Comparison of ENCODE assay signal across 28 cellular contexts in the genomic region with DNA sequence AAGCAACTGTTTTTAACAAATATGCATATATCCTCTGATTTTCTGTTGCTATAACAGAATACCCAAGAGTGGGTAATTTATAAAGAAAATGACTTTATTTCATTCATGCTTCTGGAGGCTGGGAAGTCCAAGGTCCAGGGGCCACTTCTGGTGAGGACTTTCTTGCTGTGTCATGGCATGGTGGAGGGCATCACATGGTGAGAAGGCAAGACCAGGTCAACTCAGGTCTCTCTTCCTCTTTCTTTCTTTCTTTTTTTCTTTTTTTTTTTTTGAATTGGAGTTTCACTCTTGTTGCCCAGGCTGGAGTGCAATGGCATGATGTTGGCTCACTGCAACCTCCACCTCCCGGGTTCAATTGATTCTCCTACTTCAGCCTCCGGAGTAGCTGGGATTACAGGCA.
"Had no signal": no experiment of that assay in that cellular context is flagged by ENCODE, and none has a peak within 500 bp of the region (broad histone marks: within the 10 kb centered on the region; RNA-seq: fewer than 3 reads in every experiment).

No MANE protein-coding gene starts in this region.

- H3K27ac Mint-ChIP-seq: immature natural killer cell; naive thymus-derived CD4-positive, alpha-beta T cell; natural killer cell treated with Interleukin-12 subunit alpha and Interleukin-12 subunit beta and Interleukin-15 and Interleukin-18, amount 100 ng/mL, for 72 hours; stimulated activated naive CD8-positive, alpha-beta T cell treated with anti-CD3 and anti-CD28 coated beads, Interleukin-15, Interleukin-2, amounts not matched to agents 100 ng/mL and 50 ng/mL, for 24 hours; type B pancreatic cell had no signal

- H3K4me3 ChIP-seq: left lung, lung, mucosa of descending colon, pancreas, prostate gland, skin epidermis, suprapubic skin, thoracic aorta, tibial artery, uterus had no signal

- H3K9me3 Mint-ChIP-seq: natural killer cell treated with Interleukin-12 subunit alpha and Interleukin-12 subunit beta and Interleukin-15 and Interleukin-18, amount 100 ng/mL, for 72 hours; type B pancreatic cell had no signal

- ATAC-seq: left colon; left lung; mucosa of descending colon; naive thymus-derived CD4-positive, alpha-beta T cell; natural killer cell treated with Interleukin-12 subunit alpha and Interleukin-12 subunit beta and Interleukin-15 and Interleukin-18, amount 100 ng/mL, for 72 hours; pancreas; right cardiac atrium; sciatic nerve had no signal

- H3K36me3 ChIP-seq: left lung, pancreas, prostate gland, suprapubic skin, thoracic aorta, tibial artery, uterus had no signal

- H3K9me3 ChIP-seq: left lung, mucosa of descending colon, pancreas, prostate gland, suprapubic skin, thoracic aorta, tibial artery, uterus had no signal

- H3K27ac ChIP-seq: left lung, pancreas, prostate gland, skin epidermis, suprapubic skin, thoracic aorta, tibial artery, uterus had no signal

- H3K4me1 Mint-ChIP-seq: immature natural killer cell; naive thymus-derived CD4-positive, alpha-beta T cell had no signal

- DNase-seq: hypothalamus; immature natural killer cell; kidney; left colon; left lung; midbrain; mucosa of descending colon; naive thymus-derived CD4-positive, alpha-beta T cell; pancreas; posterior cingulate gyrus; retina; right cardiac atrium; stimulated activated CD4-positive, alpha-beta T cell treated with anti-CD3 and anti-CD28 coated beads, Interleukin-12 subunit alpha, Interleukin-12 subunit beta, amount 100 ng/mL, for 4 hours; stimulated activated CD4-positive, alpha-beta T cell treated with anti-CD3 and anti-CD28 coated beads, Interleukin-15, amount 100 ng/mL, for 24 hours; stimulated activated CD4-positive, alpha-beta T cell treated with anti-CD3 and anti-CD28 coated beads, Interleukin-2, amount 100 ng/mL, for 24 hours; stimulated activated CD4-positive, alpha-beta T cell treated with anti-CD3 and anti-CD28 coated beads, Interleukin-4, amount 100 ng/mL, for 1 hour; stimulated activated naive CD4-positive, alpha-beta T cell; tibial artery; uterus had no signal

- H3K4me3 Mint-ChIP-seq: immature natural killer cell; naive thymus-derived CD4-positive, alpha-beta T cell; natural killer cell treated with Interleukin-12 subunit alpha and Interleukin-12 subunit beta and Interleukin-15 and Interleukin-18, amount 100 ng/mL, for 72 hours; stimulated activated naive CD8-positive, alpha-beta T cell treated with anti-CD3 and anti-CD28 coated beads, Interleukin-15, Interleukin-2, amounts not matched to agents 100 ng/mL and 50 ng/mL, for 24 hours; type B pancreatic cell had no signal

- H3K27me3 ChIP-seq: left lung, pancreas, suprapubic skin, tibial artery, uterus had no signal

- H3K36me3 Mint-ChIP-seq: immature natural killer cell; natural killer cell treated with Interleukin-12 subunit alpha and Interleukin-12 subunit beta and Interleukin-15 and Interleukin-18, amount 100 ng/mL, for 72 hours; type B pancreatic cell had no signal

- H3K4me1 ChIP-seq: left lung, pancreas, prostate gland, suprapubic skin, tibial artery, uterus had no signal
